Comparison of ENCODE assay signal across 8 cellular contexts in genomic region chr20:43942661-43943285, GRCh38. TPM values are rescaled to one million over a fixed set of nuclear protein-coding genes. Genes with fewer than 3 reads are reported as not detected.
DNase-seq lines count a peak whose midpoint lies in the region; ATAC-seq and TF ChIP-seq lines count a peak whose summit lies in the region.

No MANE protein-coding gene starts in this region.

- intact Hi-C loops in activated naive CD4-positive, alpha-beta T cell treated with anti-CD3 and anti-CD28 coated beads for 36 hours (cut with micrococcal nuclease) = loop anchor here (1.0 kb wide), 2 partner anchors 13 to 33 kb away; no protein-coding TSS in a partner anchor

- 41 to 51% methylated on average over 5 to 6 of the region's 9 CpGs for WGBS in gastroesophageal sphincter (ENCODE audit: low coverage in 1 of 2), 2 donors

- H3K4me2 ChIP-seq in OCI-LY1 (ENCODE audit: low read length) = peak overlapping the region; percentile 28

- TF ChIP-seq CTCF in HFFc6 (IDR thresholded peaks at IDR 0.05) (no peak), OCI-LY1 (IDR thresholded peaks at IDR 0.05; ENCODE audit: low read length) (no peak), chondrocyte (IDR thresholded peaks at IDR 0.05) (no peak), gastroesophageal sphincter (IDR thresholded peaks at IDR 0.05) (no peak)

- CTCF ChIA-PET in activated naive CD4-positive, alpha-beta T cell treated with anti-CD3 and anti-CD28 coated beads for 36 hours (lab: Charles Lee) = interaction anchor here (0.8 to 2.3 kb wide), 4 partner anchors 12 to 139 kb away, joined by 3 to 8 read pairs (median 6); no protein-coding TSS in a partner anchor

- no peak overlapping the region for H2AFZ ChIP-seq in OCI-LY1 (ENCODE audit: low read length)

- no peaks in the 10 kb centered on the region for H3K27me3 ChIP-seq in OCI-LY1 (ENCODE audit: insufficient read depth, low read length)
- H3K27me3 ChIP-seq in gastroesophageal sphincter = no peaks in the 10 kb centered on the region

- peaks cover 41% of the 10 kb centered on the region for H3K4me1 Mint-ChIP-seq in activated naive CD4-positive, alpha-beta T cell treated with anti-CD3 and anti-CD28 coated beads for 36 hours (ENCODE audit: low read depth)
- H3K4me1 Mint-ChIP-seq in HFFc6 (ENCODE audit: low read depth) = peaks cover 82% of the 10 kb centered on the region
- peaks cover 17% of the 10 kb centered on the region for H3K4me1 Mint-ChIP-seq in chondrocyte (ENCODE audit: low read depth)

- no peaks in the 10 kb centered on the region for H4K20me1 ChIP-seq in OCI-LY1 (ENCODE audit: insufficient read depth, low read length)

- peak; percentile 33 for DNase-seq in activated naive CD4-positive, alpha-beta T cell treated with anti-CD3 and anti-CD28 coated beads for 36 hours
- no peak for DNase-seq in activated naive CD4-positive, alpha-beta T cell treated with anti-CD3 and anti-CD28 coated beads, Interleukin-2, amount 50 U/mL, for 16 hours
- peak; percentile 70 for DNase-seq in HFFc6
- no peak for DNase-seq in chondrocyte (ENCODE audit: low spot score)
- no peak for DNase-seq in amygdala (lab: John Stamatoyannopoulos, UW)

- ATAC-seq in gastroesophageal sphincter = no peak

- no peaks in the 10 kb centered on the region for H3K36me3 Mint-ChIP-seq in activated naive CD4-positive, alpha-beta T cell treated with anti-CD3 and anti-CD28 coated beads for 36 hours (ENCODE audit: low read depth)
- H3K36me3 Mint-ChIP-seq in HFFc6 (ENCODE audit: low read depth) (peaks cover 9% of the 10 kb centered on the region), chondrocyte (ENCODE audit: low read depth) (no peaks in the 10 kb centered on the region)

- peaks cover 71% of the 10 kb centered on the region for H3K4me1 ChIP-seq in OCI-LY1 (ENCODE audit: insufficient read depth, low read length, severe bottlenecking)
- peaks cover 0 to 63% (median 20%) of the 10 kb centered on the region in 3 donors for H3K4me1 ChIP-seq in gastroesophageal sphincter

- no peak for TF ChIP-seq EP300 in gastroesophageal sphincter (IDR thresholded peaks at IDR 0.05)

- H3K27ac ChIP-seq in OCI-LY1 (ENCODE audit: low read depth, low read length, poor library complexity, severe bottlenecking) (peak overlapping the region; percentile 79), skin epidermis (peak overlapping the region in 15 of 21 experiments; percentile 23 to 88 (median 74)), gastroesophageal sphincter (peak overlapping the region in 2 of 4 donors; percentile 9 to 54)

- peak overlapping the region; percentile 77 for H3K27ac Mint-ChIP-seq in activated naive CD4-positive, alpha-beta T cell treated with anti-CD3 and anti-CD28 coated beads for 36 hours
- H3K27ac Mint-ChIP-seq in HFFc6 (peak overlapping the region; percentile 92), chondrocyte (ENCODE audit: unreplicated experiment) (peak overlapping the region; percentile 38)

- H3K79me2 ChIP-seq in OCI-LY1 (ENCODE audit: insufficient read depth, low read length) = no peaks in the 10 kb centered on the region

- no peaks in the 10 kb centered on the region for H3K9me3 Mint-ChIP-seq in activated naive CD4-positive, alpha-beta T cell treated with anti-CD3 and anti-CD28 coated beads for 36 hours
- H3K9me3 Mint-ChIP-seq in HFFc6 (no peaks in the 10 kb centered on the region), chondrocyte (ENCODE audit: low read depth) (no peaks in the 10 kb centered on the region)

- no peak overlapping the region for H3K4me3 Mint-ChIP-seq in activated naive CD4-positive, alpha-beta T cell treated with anti-CD3 and anti-CD28 coated beads for 36 hours
- H3K4me3 Mint-ChIP-seq in HFFc6 (peak overlapping the region; percentile 73), chondrocyte (ENCODE audit: unreplicated experiment) (no peak overlapping the region)

- no peaks in the 10 kb centered on the region for H3K36me3 ChIP-seq in OCI-LY1 (ENCODE audit: insufficient read depth, low read length)
- no peaks in the 10 kb centered on the region for H3K36me3 ChIP-seq in gastroesophageal sphincter

- no peak for TF ChIP-seq POLR2A in gastroesophageal sphincter (IDR thresholded peaks at IDR 0.05)

- H3K9me2 ChIP-seq in OCI-LY1 (ENCODE audit: low read depth, low read length) = no peaks in the 10 kb centered on the region

- H3K9me3 ChIP-seq in OCI-LY1 (ENCODE audit: low read length) = no peaks in the 10 kb centered on the region
- no peaks in the 10 kb centered on the region for H3K9me3 ChIP-seq in gastroesophageal sphincter

- peak overlapping the region; percentile 4; the same call in 1 of the 2 replicates for H3K9ac ChIP-seq in OCI-LY1 (ENCODE audit: low read length)

- H3K27me3 Mint-ChIP-seq in activated naive CD4-positive, alpha-beta T cell treated with anti-CD3 and anti-CD28 coated beads for 36 hours (ENCODE audit: low read depth) = peaks cover 8% of the 10 kb centered on the region
- H3K27me3 Mint-ChIP-seq in HFFc6 (ENCODE audit: insufficient read depth) = no peaks in the 10 kb centered on the region; the same call in none of the 2 replicates
- H3K27me3 Mint-ChIP-seq in chondrocyte (ENCODE audit: low read depth) = peaks cover 3% of the 10 kb centered on the region

- no peaks in the 10 kb centered on the region for H3F3A ChIP-seq in OCI-LY1 (ENCODE audit: insufficient read depth, low read length)

- H3K4me3 ChIP-seq in OCI-LY1 (ENCODE audit: low read depth, low read length, poor library complexity, severe bottlenecking) (no peak overlapping the region), skin epidermis (no peak overlapping the region), gastroesophageal sphincter (no peak overlapping the region)

RNA-seq across cellular contexts. Expression of gene TOX2, which starts 28.1 kb away (rescaled TPM):
- total RNA-seq in activated naive CD4-positive, alpha-beta T cell treated with anti-CD3 and anti-CD28 coated beads for 36 hours = 1 to 10 TPM; 1.2 to 1.6 TPM
- 10 to 100 TPM; 46.1 to 68.2 (median 60.2) TPM for total RNA-seq in HFFc6 (2021; fragmentation: NEBNext Ultra II Directional; extraction: Animal tissue kit (Norgen Biotek cat#: 25700))
- total RNA-seq in chondrocyte (0.12 to 0.18 TPM in 2 of 3 replicates, not detected in the other), gastroesophageal sphincter (10 to 100 TPM; 16.4 to 47.8 (median 40.3) TPM)

Comparison
In these comparisons a context has a peak if more than half of its experiments do, and no peak if none do; other contexts are left out.
1. DNase-seq: peak in activated naive CD4-positive, alpha-beta T cell treated with anti-CD3 and anti-CD28 coated beads for 36 hours (single experiment) and HFFc6 (single experiment); none in activated naive CD4-positive, alpha-beta T cell treated with anti-CD3 and anti-CD28 coated beads, Interleukin-2, amount 50 U/mL, for 16 hours (single experiment), chondrocyte (single experiment) and amygdala (0 of 56).
2. H3K27ac Mint-ChIP-seq: peak in every context shown above with its lines; median percentile 92 in HFFc6; 77 in activated naive CD4-positive, alpha-beta T cell treated with anti-CD3 and anti-CD28 coated beads for 36 hours; 38 in chondrocyte.
3. RNA of gene TOX2, which starts 28.1 kb away (total RNA-seq): 46.1 to 68.2 TPM in HFFc6 and 16.4 to 47.8 TPM in gastroesophageal sphincter; 1.2 to 1.6 TPM in activated naive CD4-positive, alpha-beta T cell treated with anti-CD3 and anti-CD28 coated beads for 36 hours and 0.12 to 0.18 TPM in chondrocyte; every median in the first group is over 4 times any median in the second.